1 cellular context compared by ENCODE assay signal in the genomic region with DNA sequence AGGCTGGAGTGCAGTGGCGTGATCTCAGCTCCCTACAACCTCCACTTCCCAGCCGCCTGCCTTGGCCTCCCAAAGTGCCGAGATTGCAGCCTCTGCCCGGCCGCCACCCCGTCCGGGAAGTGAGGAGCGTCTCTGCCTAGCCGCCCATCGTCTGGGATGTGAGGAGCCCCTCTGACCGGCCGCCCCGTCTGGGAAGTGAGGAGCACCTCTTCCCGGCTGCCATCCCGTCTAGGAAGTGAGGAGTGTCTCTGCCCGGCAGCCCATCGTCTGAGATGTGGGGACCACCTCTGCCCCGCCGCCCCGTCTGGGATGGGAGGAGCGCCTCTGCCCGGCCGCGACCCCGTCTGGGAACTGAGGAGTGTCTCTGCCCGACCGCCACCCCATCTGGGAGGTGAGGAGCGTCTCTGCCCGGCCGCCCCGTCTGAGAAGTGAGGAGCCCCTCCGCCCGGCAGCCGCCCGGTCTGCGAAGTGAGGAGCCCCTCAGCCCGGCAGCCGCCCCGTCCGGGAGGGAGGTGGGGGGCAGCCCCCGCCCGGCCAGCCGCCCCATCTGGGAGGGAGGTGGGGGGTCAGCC. TPM values are rescaled to one million over a fixed set of nuclear protein-coding genes. Genes with fewer than 3 reads are reported as not detected.
"Had no signal": no experiment of that assay in that cellular context is flagged by ENCODE, and none has a peak within 500 bp of the region (broad histone marks: within the 10 kb centered on the region; RNA-seq: fewer than 3 reads in every experiment).

No MANE protein-coding gene starts in this region.

RNA-seq across cellular contexts. Expression of a gene that starts 58.4 kb away (rescaled TPM):
- total RNA-seq: G401 had no signal
